In genomic region chr20:7926767-7927166, GRCh38 we compare ENCODE assay signal across 1 cellular context.
TF ChIP-seq lines count a peak whose summit lies in the region.

No MANE protein-coding gene starts in this region.

TF ChIP-seq in GM12878, 131 proteins besides CTCF, POLR2A, EP300 and RAD21 (continued from another document):
- TF ChIP-seq, protein P1, sequence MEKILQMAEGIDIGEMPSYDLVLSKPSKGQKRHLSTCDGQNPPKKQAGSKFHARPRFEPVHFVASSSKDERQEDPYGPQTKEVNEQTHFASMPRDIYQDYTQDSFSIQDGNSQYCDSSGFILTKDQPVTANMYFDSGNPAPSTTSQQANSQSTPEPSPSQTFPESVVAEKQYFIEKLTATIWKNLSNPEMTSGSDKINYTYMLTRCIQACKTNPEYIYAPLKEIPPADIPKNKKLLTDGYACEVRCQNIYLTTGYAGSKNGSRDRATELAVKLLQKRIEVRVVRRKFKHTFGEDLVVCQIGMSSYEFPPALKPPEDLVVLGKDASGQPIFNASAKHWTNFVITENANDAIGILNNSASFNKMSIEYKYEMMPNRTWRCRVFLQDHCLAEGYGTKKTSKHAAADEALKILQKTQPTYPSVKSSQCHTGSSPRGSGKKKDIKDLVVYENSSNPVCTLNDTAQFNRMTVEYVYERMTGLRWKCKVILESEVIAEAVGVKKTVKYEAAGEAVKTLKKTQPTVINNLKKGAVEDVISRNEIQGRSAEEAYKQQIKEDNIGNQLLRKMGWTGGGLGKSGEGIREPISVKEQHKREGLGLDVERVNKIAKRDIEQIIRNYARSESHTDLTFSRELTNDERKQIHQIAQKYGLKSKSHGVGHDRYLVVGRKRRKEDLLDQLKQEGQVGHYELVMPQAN (conservative IDR thresholded peaks at IDR 0.05) = no peak
